9 cellular contexts compared by ENCODE assay signal in the genomic region with DNA sequence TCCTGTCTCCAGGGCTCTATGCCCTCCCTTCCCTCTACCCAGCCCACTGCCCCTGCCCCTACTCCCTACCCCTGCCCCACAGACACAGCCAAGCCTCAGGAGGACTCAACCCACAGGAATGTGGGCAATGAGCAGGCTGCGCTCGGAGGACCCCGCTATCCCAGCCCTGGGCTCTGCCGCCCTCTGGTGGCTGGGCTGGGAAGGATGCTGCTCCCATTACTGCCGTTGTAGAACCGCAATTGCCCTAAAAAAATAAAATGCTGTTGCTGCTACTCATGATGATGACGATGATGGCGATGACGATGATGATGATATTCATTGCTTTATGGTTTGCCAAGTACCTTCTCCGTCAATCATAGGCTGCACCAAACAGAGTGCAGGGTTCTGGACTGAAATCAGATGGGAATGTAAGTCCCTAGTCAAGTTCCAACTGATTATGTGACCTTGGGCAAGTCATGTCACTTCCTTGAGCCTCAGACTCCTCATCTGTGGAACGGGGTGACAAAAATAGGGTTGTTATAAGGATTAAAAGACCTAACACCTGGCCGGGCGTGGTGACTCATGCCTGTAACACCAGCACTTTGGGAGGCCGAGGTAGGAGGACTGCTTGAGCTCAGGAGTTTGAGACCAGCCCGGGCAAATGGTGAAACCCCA. TPM values are rescaled to one million over a fixed set of nuclear protein-coding genes. Genes with fewer than 3 reads are reported as not detected.
DNase-seq lines count a peak whose midpoint lies in the region; ATAC-seq lines count a peak whose summit lies in the region.
"Had no signal": no experiment of that assay in that cellular context is flagged by ENCODE, and none has a peak within 500 bp of the region (broad histone marks: within the 10 kb centered on the region; RNA-seq: fewer than 3 reads in every experiment).

No MANE protein-coding gene starts in this region.

- H3K27me3 Mint-ChIP-seq in CD4-positive, alpha-beta memory T cell = peaks cover 8 to 10% of the 10 kb centered on the region in 2 donors
- H3K27me3 Mint-ChIP-seq in activated T-cell treated with anti-CD3 and anti-CD28 coated beads, Interleukin-2, amount 50 U/mL, for 24 hours = peaks cover 9% of the 10 kb centered on the region
- H3K27me3 Mint-ChIP-seq in natural killer cell treated with Interleukin-12 subunit alpha and Interleukin-12 subunit beta and Interleukin-15 and Interleukin-18, amount 100 ng/mL, for 72 hours = peaks cover 15 to 16% of the 10 kb centered on the region in 2 donors

- intact Hi-C loops in CD4-positive, alpha-beta memory T cell (cut with micrococcal nuclease) = loop anchor here (1.0 kb wide), 3 partner anchors 56 to 179 kb away; no protein-coding TSS in a partner anchor

- no peak overlapping the region for H3K27ac Mint-ChIP-seq in CD4-positive, alpha-beta memory T cell
- no peak overlapping the region for H3K27ac Mint-ChIP-seq in activated T-cell treated with anti-CD3 and anti-CD28 coated beads, Interleukin-2, amount 50 U/mL, for 24 hours
- H3K27ac Mint-ChIP-seq in natural killer cell treated with Interleukin-12 subunit alpha and Interleukin-12 subunit beta and Interleukin-15 and Interleukin-18, amount 100 ng/mL, for 72 hours = no peak overlapping the region

- peak; percentile 63 to 79 (median 71) for DNase-seq in CD4-positive, alpha-beta memory T cell
- DNase-seq in OCI-M2 (lab: John Stamatoyannopoulos, UW; ENCODE audit: unreplicated experiment) = peak; percentile 49
- DNase-seq in activated T-cell treated with anti-CD3 and anti-CD28 coated beads, Interleukin-2, amount 50 U/mL, for 24 hours = peak; percentile 87
- DNase-seq in natural killer cell treated with Interleukin-12 subunit alpha and Interleukin-12 subunit beta and Interleukin-15 and Interleukin-18, amount 100 ng/mL, for 72 hours (ENCODE audit: low spot score) = peak; percentile 78
- DNase-seq in stimulated activated naive CD8-positive, alpha-beta T cell treated with anti-CD3 and anti-CD28 coated beads, Interleukin-15, Interleukin-2, amounts not matched to agents 100 U/mL and 50 U/mL, for 24 hours = peak; percentile 86

- H3K9me3 ChIP-seq in CD4-positive, alpha-beta memory T cell (ENCODE audit: control insufficient read depth in 1 of 2, low read length in 2 of 2) = no peaks in the 10 kb centered on the region

- H3K4me3 ChIP-seq in CD4-positive, alpha-beta memory T cell (ENCODE audit: low read length in 2 of 2) = no peak overlapping the region

- no peak overlapping the region for H3K4me3 Mint-ChIP-seq in CD4-positive, alpha-beta memory T cell
- no peak overlapping the region for H3K4me3 Mint-ChIP-seq in activated T-cell treated with anti-CD3 and anti-CD28 coated beads, Interleukin-2, amount 50 U/mL, for 24 hours
- H3K4me3 Mint-ChIP-seq in natural killer cell treated with Interleukin-12 subunit alpha and Interleukin-12 subunit beta and Interleukin-15 and Interleukin-18, amount 100 ng/mL, for 72 hours = no peak overlapping the region
- H3K4me3 Mint-ChIP-seq: IgD-negative memory B cell had no signal

- no peaks in the 10 kb centered on the region for H3K9me3 Mint-ChIP-seq in CD4-positive, alpha-beta memory T cell
- H3K9me3 Mint-ChIP-seq in activated T-cell treated with anti-CD3 and anti-CD28 coated beads, Interleukin-2, amount 50 U/mL, for 24 hours = no peaks in the 10 kb centered on the region
- H3K9me3 Mint-ChIP-seq in natural killer cell treated with Interleukin-12 subunit alpha and Interleukin-12 subunit beta and Interleukin-15 and Interleukin-18, amount 100 ng/mL, for 72 hours = no peaks in the 10 kb centered on the region
- H3K9me3 Mint-ChIP-seq: IgD-negative memory B cell had no signal

- no peaks in the 10 kb centered on the region for H3K27me3 ChIP-seq in CD4-positive, alpha-beta memory T cell (ENCODE audit: insufficient read depth, low read length)

- H3K27ac ChIP-seq in CD4-positive, alpha-beta memory T cell (ENCODE audit: low read depth, low read length) = no peak overlapping the region

- no peaks in the 10 kb centered on the region for H3K36me3 Mint-ChIP-seq in CD4-positive, alpha-beta memory T cell
- H3K36me3 Mint-ChIP-seq in activated T-cell treated with anti-CD3 and anti-CD28 coated beads, Interleukin-2, amount 50 U/mL, for 24 hours (ENCODE audit: low read depth) = no peaks in the 10 kb centered on the region
- no peaks in the 10 kb centered on the region for H3K36me3 Mint-ChIP-seq in natural killer cell treated with Interleukin-12 subunit alpha and Interleukin-12 subunit beta and Interleukin-15 and Interleukin-18, amount 100 ng/mL, for 72 hours
- H3K36me3 Mint-ChIP-seq: IgD-negative memory B cell had no signal

- H3K4me1 Mint-ChIP-seq in CD4-positive, alpha-beta memory T cell = peaks cover 2 to 4% (median 3%) of the 10 kb centered on the region in 4 donors
- peaks cover 4% of the 10 kb centered on the region for H3K4me1 Mint-ChIP-seq in activated T-cell treated with anti-CD3 and anti-CD28 coated beads, Interleukin-2, amount 50 U/mL, for 24 hours (ENCODE audit: low read depth)
- H3K4me1 Mint-ChIP-seq in natural killer cell treated with Interleukin-12 subunit alpha and Interleukin-12 subunit beta and Interleukin-15 and Interleukin-18, amount 100 ng/mL, for 72 hours (ENCODE audit: low read depth in 2 of 2) = no peaks in the 10 kb centered on the region
- H3K4me1 Mint-ChIP-seq: IgD-negative memory B cell had no signal

- ATAC-seq in HG02759 (IDR thresholded peaks at IDR 0.05; ENCODE audit: unreplicated experiment) (peak; percentile 43), esophagus mucosa (peak; percentile 12), GM19397 (IDR thresholded peaks at IDR 0.05; ENCODE audit: unreplicated experiment) (no peak)
- ATAC-seq in natural killer cell treated with Interleukin-12 subunit alpha and Interleukin-12 subunit beta and Interleukin-15 and Interleukin-18, amount 100 ng/mL, for 72 hours = peak; percentile 74 to 80
- peak; percentile 90 for ATAC-seq in stimulated activated naive CD8-positive, alpha-beta T cell treated with anti-CD3 and anti-CD28 coated beads, Interleukin-15, Interleukin-2, amounts not matched to agents 100 U/mL and 50 U/mL, for 24 hours

- CTCF ChIA-PET in CD4-positive, alpha-beta memory T cell (lab: Charles Lee; ENCODE audit: partially characterized antibody) = interaction anchor here (1.0 to 14.1 kb wide), 7 partner anchors 15 to 178 kb away, joined by 3 to 387 read pairs (median 9); partner anchors contain the start of gene FAM131C

- H3K4me1 ChIP-seq in CD4-positive, alpha-beta memory T cell (ENCODE audit: insufficient read depth, low read length) = peaks cover 5% of the 10 kb centered on the region

- POLR2A ChIA-PET in CD4-positive, alpha-beta memory T cell (lab: Charles Lee; ENCODE audit: partially characterized antibody) = interaction anchor here (1.0 to 2.0 kb wide), 2 partner anchors 109 kb away, joined by 3 to 10 read pairs; no protein-coding TSS in a partner anchor

- no peaks in the 10 kb centered on the region for H3K36me3 ChIP-seq in CD4-positive, alpha-beta memory T cell (ENCODE audit: insufficient read depth, low read length)

RNA-seq across cellular contexts. Expression of gene ARHGEF19, which starts 24.6 kb away (rescaled TPM):
- 10 to 100 TPM; 13.1 to 16.7 TPM for total RNA-seq in CD4-positive, alpha-beta memory T cell
- 10 to 100 TPM in 1 of 2 donors, 1 to 10 TPM in 1; 7.6 to 11.2 TPM for polyA plus RNA-seq in CD4-positive, alpha-beta memory T cell
- total RNA-seq in esophagus mucosa = 21.9 TPM
- total RNA-seq in natural killer cell treated with Interleukin-12 subunit alpha and Interleukin-12 subunit beta and Interleukin-15 and Interleukin-18, amount 100 ng/mL, for 72 hours = 10 to 100 TPM; 13.0 to 14.0 TPM

RNA-seq across cellular contexts. Expression of gene EPHA2, which starts 32.0 kb away (rescaled TPM):
- not detected for total RNA-seq in CD4-positive, alpha-beta memory T cell
- not detected for polyA plus RNA-seq in CD4-positive, alpha-beta memory T cell
- total RNA-seq in esophagus mucosa = 146 TPM
- not detected for total RNA-seq in natural killer cell treated with Interleukin-12 subunit alpha and Interleukin-12 subunit beta and Interleukin-15 and Interleukin-18, amount 100 ng/mL, for 72 hours
- polyA plus RNA-seq: IgD-negative memory B cell had no signal

RNA-seq across cellular contexts. Expression of gene CPLANE2, which starts 49.1 kb away (rescaled TPM):
- total RNA-seq in CD4-positive, alpha-beta memory T cell = 10 to 100 TPM; 11.5 to 13.6 TPM
- polyA plus RNA-seq in CD4-positive, alpha-beta memory T cell = 1 to 10 TPM; 2.4 to 3.5 TPM
- 11.4 TPM for total RNA-seq in esophagus mucosa
- 1 to 10 TPM; 3.2 to 3.8 TPM for total RNA-seq in natural killer cell treated with Interleukin-12 subunit alpha and Interleukin-12 subunit beta and Interleukin-15 and Interleukin-18, amount 100 ng/mL, for 72 hours

Comparison
In these comparisons a context has a peak if more than half of its experiments do, and no peak if none do; other contexts are left out.
1. RNA of gene EPHA2, which starts 32.0 kb away (total RNA-seq): 146 TPM in esophagus mucosa (single experiment); not detected in CD4-positive, alpha-beta memory T cell and not detected in natural killer cell treated with Interleukin-12 subunit alpha and Interleukin-12 subunit beta and Interleukin-15 and Interleukin-18, amount 100 ng/mL, for 72 hours; every median in the first group is over 100 times any median in the second.
2. Peak in every context shown above with its lines, with median percentiles within 50 percentile points of each other: DNase-seq.